ENCODE assay signal across 17 cellular contexts in the genomic region with DNA sequence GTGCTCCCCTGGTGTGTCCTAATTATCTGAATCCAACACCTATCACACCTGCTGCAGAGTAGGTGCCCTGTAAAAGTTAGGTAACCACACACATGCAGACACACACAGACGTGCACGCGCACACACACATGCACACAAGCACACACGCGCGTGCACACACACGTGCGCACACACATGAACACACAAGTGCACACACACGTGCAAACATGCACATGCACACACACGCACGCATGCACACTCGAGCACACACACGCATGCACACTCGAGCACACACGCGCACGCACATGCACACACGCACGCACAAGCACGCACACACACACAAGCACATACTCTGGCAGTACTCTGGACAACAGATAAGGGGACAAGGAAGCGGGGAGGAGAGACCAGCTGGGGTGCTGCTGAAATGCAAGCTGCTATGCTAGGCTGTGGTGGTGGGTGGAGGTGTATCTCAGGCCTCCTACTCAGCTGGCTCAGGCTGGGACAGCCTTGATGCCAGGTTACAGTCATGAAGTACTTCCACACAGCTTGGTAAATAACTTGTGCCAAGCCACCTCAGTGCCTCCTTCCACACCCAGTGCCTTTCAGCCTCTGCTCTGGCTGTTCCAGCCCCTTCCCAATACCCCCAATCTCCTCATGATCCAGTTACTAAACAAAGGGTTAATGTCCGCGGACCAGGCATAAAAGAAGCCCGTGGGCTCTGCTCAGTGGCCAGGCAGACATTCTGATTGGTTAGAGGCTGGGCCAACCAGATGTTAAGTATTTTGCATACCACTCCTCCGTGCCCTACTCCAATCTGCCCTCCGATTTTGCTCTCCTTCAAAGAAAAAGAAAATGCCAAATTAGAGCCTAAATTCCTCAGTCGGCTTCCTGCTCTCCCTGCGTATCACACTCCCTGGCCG.
A peak's percentile ranks its signal among the peaks of the same experiment; 100 is the strongest.
DNase-seq lines count a peak whose midpoint lies in the region; ATAC-seq and TF ChIP-seq lines count a peak whose summit lies in the region.
"Had no signal": no experiment of that assay in that cellular context is flagged by ENCODE, and none has a peak within 500 bp of the region (broad histone marks: within the 10 kb centered on the region; RNA-seq: fewer than 3 reads in every experiment).

No MANE protein-coding gene starts in this region.

- intact Hi-C loops in A673 (cut with micrococcal nuclease; ENCODE audit: unreplicated experiment): no loop called here

- CTCF ChIA-PET in A673 (lab: Charles Lee): no interaction called here
- CTCF ChIA-PET in activated CD4-positive, alpha-beta T cell treated with anti-CD3 and anti-CD28 coated beads, Interleukin-2, amount 10 ng/mL, durations not matched to agents 7 days and 5 days (lab: Charles Lee): interaction anchor here (0.6 to 1.2 kb wide), 2 partner anchors 33 to 284 kb away, joined by 3 read pairs; no protein-coding TSS in a partner anchor

- H3K27me3 ChIP-seq in A673 (replicated peaks; ENCODE audit: insufficient read depth, low read depth, low read length, poor library complexity) (no peaks in the 10 kb centered on the region), endodermal cell (ENCODE audit: control insufficient read depth, insufficient read depth, low read length, poor library complexity, severe bottlenecking) (no peaks in the 10 kb centered on the region)
- H3K27me3 ChIP-seq: body of pancreas had no signal

- H3K4me1 Mint-ChIP-seq in endodermal cell: peaks cover 31% of the 10 kb centered on the region
- peaks cover 72% of the 10 kb centered on the region for H3K4me1 Mint-ChIP-seq in nephron progenitor cell
- no peaks in the 10 kb centered on the region for H3K4me1 Mint-ChIP-seq in activated CD4-positive, alpha-beta T cell treated with anti-CD3 and anti-CD28 coated beads, Interleukin-2, amount 10 ng/mL, durations not matched to agents 7 days and 5 days

- 84 to 86% methylated on average over 23 to 29 of the region's 29 CpGs for WGBS in endodermal cell (ENCODE audit: insufficient coverage in 1 of 2, insufficient read length in 1 of 2), 2 experiments

- BruUV-seq in A673 (replicated peaks; lab: Mats Ljungman, UMichigan): no TSS peak

- H3K36me3 ChIP-seq in A673 (ENCODE audit: insufficient read depth, low read length, poor library complexity, severe bottlenecking) (no peaks in the 10 kb centered on the region), endodermal cell (ENCODE audit: control insufficient read depth, insufficient read depth, low read length) (no peaks in the 10 kb centered on the region)

- H3K9me3 ChIP-seq in A673 (ENCODE audit: low read depth, low read length, poor library complexity, severe bottlenecking) (no peaks in the 10 kb centered on the region), endodermal cell (ENCODE audit: control insufficient read depth, low read length) (no peaks in the 10 kb centered on the region)
- H3K9me3 ChIP-seq: A549, body of pancreas had no signal

- no peak overlapping the region for H3K9ac ChIP-seq in endodermal cell (ENCODE audit: extremely low read depth, low read length, poor library complexity, severe bottlenecking)

- H3K4me3 ChIP-seq in A673 (ENCODE audit: low read depth, low read length, poor library complexity, severe bottlenecking) (no peak overlapping the region), endodermal cell (ENCODE audit: low read length) (no peak overlapping the region)
- H3K4me3 ChIP-seq: A549, body of pancreas had no signal

- H3K27me3 Mint-ChIP-seq in endodermal cell (ENCODE audit: insufficient read depth): no peaks in the 10 kb centered on the region
- no peaks in the 10 kb centered on the region for H3K27me3 Mint-ChIP-seq in nephron progenitor cell (ENCODE audit: low read depth, poor library complexity)
- H3K27me3 Mint-ChIP-seq in activated CD4-positive, alpha-beta T cell treated with anti-CD3 and anti-CD28 coated beads, Interleukin-2, amount 10 ng/mL, durations not matched to agents 7 days and 5 days: no peaks in the 10 kb centered on the region

- H3K36me3 Mint-ChIP-seq in endodermal cell (ENCODE audit: low read depth) (peaks cover 35% of the 10 kb centered on the region), nephron progenitor cell (ENCODE audit: low read depth) (peaks cover 10% of the 10 kb centered on the region)
- no peaks in the 10 kb centered on the region for H3K36me3 Mint-ChIP-seq in activated CD4-positive, alpha-beta T cell treated with anti-CD3 and anti-CD28 coated beads, Interleukin-2, amount 10 ng/mL, durations not matched to agents 7 days and 5 days (ENCODE audit: low read depth)
- H3K36me3 Mint-ChIP-seq: CD4-positive, alpha-beta memory T cell had no signal

- TF ChIP-seq CTCF in A673 (conservative IDR thresholded peaks at IDR 0.05; ENCODE audit: low read depth, low read length) (no peak), endodermal cell (conservative IDR thresholded peaks at IDR 0.05) (no peak), nephron progenitor cell (IDR thresholded peaks at IDR 0.05) (no peak)

- H3K27ac ChIP-seq in A673 (ENCODE audit: low read depth, low read length, poor library complexity, severe bottlenecking): no peak overlapping the region
- no peak overlapping the region for H3K27ac ChIP-seq in endodermal cell (ENCODE audit: low read depth, low read length)
- H3K27ac ChIP-seq: A549, body of pancreas had no signal

- no peak overlapping the region for H3K4me3 Mint-ChIP-seq in endodermal cell
- peak overlapping the region; percentile 35 for H3K4me3 Mint-ChIP-seq in nephron progenitor cell
- H3K4me3 Mint-ChIP-seq in activated CD4-positive, alpha-beta T cell treated with anti-CD3 and anti-CD28 coated beads, Interleukin-2, amount 10 ng/mL, durations not matched to agents 7 days and 5 days: no peak overlapping the region
- H3K4me3 Mint-ChIP-seq: activated naive CD4-positive, alpha-beta T cell treated with anti-CD3 and anti-CD28 coated beads for 36 hours; T-helper 1 cell treated with Interleukin-12 subunit alpha and Interleukin-12 subunit beta and Interleukin-4 antibody, amounts not matched to agents 30 μg/mL and 1 μg/mL, for 36 hours had no signal

- H3K27ac Mint-ChIP-seq in endodermal cell: peak overlapping the region; percentile 1
- peak overlapping the region; percentile 0 for H3K27ac Mint-ChIP-seq in nephron progenitor cell
- H3K27ac Mint-ChIP-seq in activated CD4-positive, alpha-beta T cell treated with anti-CD3 and anti-CD28 coated beads, Interleukin-2, amount 10 ng/mL, durations not matched to agents 7 days and 5 days: no peak overlapping the region
- H3K27ac Mint-ChIP-seq: activated naive CD4-positive, alpha-beta T cell treated with anti-CD3 and anti-CD28 coated beads for 36 hours; CD4-positive, alpha-beta memory T cell; T-helper 1 cell treated with Interleukin-12 subunit alpha and Interleukin-12 subunit beta and Interleukin-4 antibody, amounts not matched to agents 30 μg/mL and 1 μg/mL, for 36 hours had no signal

- POLR2A ChIA-PET in A673 (lab: Charles Lee; ENCODE audit: low non-redundant PET): no interaction called here
- POLR2A ChIA-PET in activated CD4-positive, alpha-beta T cell treated with anti-CD3 and anti-CD28 coated beads, Interleukin-2, amount 10 ng/mL, durations not matched to agents 7 days and 5 days (lab: Charles Lee): no interaction called here

- no peak for ATAC-seq in HG02870 (IDR thresholded peaks at IDR 0.05; ENCODE audit: unreplicated experiment)
- ATAC-seq in GM18907 (IDR thresholded peaks at IDR 0.05; ENCODE audit: unreplicated experiment): no peak
- ATAC-seq: A549, body of pancreas had no signal

- H3K9me3 Mint-ChIP-seq in endodermal cell (no peaks in the 10 kb centered on the region), nephron progenitor cell (no peaks in the 10 kb centered on the region)
- no peaks in the 10 kb centered on the region for H3K9me3 Mint-ChIP-seq in activated CD4-positive, alpha-beta T cell treated with anti-CD3 and anti-CD28 coated beads, Interleukin-2, amount 10 ng/mL, durations not matched to agents 7 days and 5 days
- H3K9me3 Mint-ChIP-seq: activated naive CD4-positive, alpha-beta T cell treated with anti-CD3 and anti-CD28 coated beads for 36 hours; CD4-positive, alpha-beta memory T cell; T-helper 1 cell treated with Interleukin-12 subunit alpha and Interleukin-12 subunit beta and Interleukin-4 antibody, amounts not matched to agents 30 μg/mL and 1 μg/mL, for 36 hours had no signal

- H3K4me1 ChIP-seq in A673 (ENCODE audit: insufficient read depth, low read length, poor library complexity, severe bottlenecking) (no peaks in the 10 kb centered on the region), endodermal cell (ENCODE audit: control insufficient read depth, insufficient read depth, low read length) (peaks cover 11% of the 10 kb centered on the region)

- DNase-seq in A673 (ENCODE audit: low spot score) (peak; percentile 28), NCI-H2227 treated with DMSO at 0.1 percent for 48 hours (lab: John Stamatoyannopoulos, UW) (peak; percentile 32), endodermal cell (peak; percentile 82), nephron progenitor cell (peak; percentile 21), NCI-H187 treated with DMSO at 0.1 percent for 48 hours (lab: John Stamatoyannopoulos, UW) (no peak)
- DNase-seq in activated CD4-positive, alpha-beta T cell treated with anti-CD3 and anti-CD28 coated beads, Interleukin-2, amount 10 ng/mL, durations not matched to agents 7 days and 5 days: no peak
- DNase-seq: activated CD4-positive, CD25-positive, alpha-beta regulatory T cell treated with anti-CD3 and anti-CD28 coated beads, Interleukin-2, amount 50 U/mL, for 72 hours; activated naive CD4-positive, alpha-beta T cell treated with anti-CD3 and anti-CD28 coated beads for 36 hours; body of pancreas; CD4-positive, alpha-beta memory T cell; MM.1S; NCI-H2081; NCI-H774 had no signal

Comparison
In these comparisons a context has a peak if more than half of its experiments do, and no peak if none do; other contexts are left out.
1. DNase-seq: peak in A673 (single experiment), NCI-H2227 treated with DMSO at 0.1 percent for 48 hours (single experiment), endodermal cell (single experiment) and nephron progenitor cell (single experiment); none in NCI-H187 treated with DMSO at 0.1 percent for 48 hours (single experiment) and activated CD4-positive, alpha-beta T cell treated with anti-CD3 and anti-CD28 coated beads, Interleukin-2, amount 10 ng/mL, durations not matched to agents 7 days and 5 days (single experiment).